Comparison of ENCODE assay signal across 2 cellular contexts in genomic region chr9:124758061-124758460, GRCh38.
TF ChIP-seq lines count a peak whose summit lies in the region.

No MANE protein-coding gene starts in this region.

TF ChIP-seq in SK-N-SH, 30 proteins besides CTCF, POLR2A, EP300 and RAD21 (continued from another document):
- TF ChIP-seq POLR2AphosphoS5 (IDR thresholded peaks at IDR 0.05; ENCODE audit: low read depth, low read length): no peak
- TF ChIP-seq IRF3 (IDR thresholded peaks at IDR 0.05; ENCODE audit: low read depth, low read length): no peak
- TF ChIP-seq YY1 (IDR thresholded peaks at IDR 0.05; ENCODE audit: low read depth): no peak
- no peak for TF ChIP-seq FOXM1 (IDR thresholded peaks at IDR 0.05; ENCODE audit: low read depth)
- no peak for TF ChIP-seq CHD2 (IDR thresholded peaks at IDR 0.05; ENCODE audit: low read length, partially characterized antibody)
TF ChIP-seq in SK-N-SH: peak in this region for 0.

TF ChIP-seq in SK-N-SH treated with all-trans-retinoic acid at 6 μM for 48 hours, 23 proteins besides CTCF, POLR2A, EP300 and RAD21 (continued from another document):
- TF ChIP-seq, protein P1, sequence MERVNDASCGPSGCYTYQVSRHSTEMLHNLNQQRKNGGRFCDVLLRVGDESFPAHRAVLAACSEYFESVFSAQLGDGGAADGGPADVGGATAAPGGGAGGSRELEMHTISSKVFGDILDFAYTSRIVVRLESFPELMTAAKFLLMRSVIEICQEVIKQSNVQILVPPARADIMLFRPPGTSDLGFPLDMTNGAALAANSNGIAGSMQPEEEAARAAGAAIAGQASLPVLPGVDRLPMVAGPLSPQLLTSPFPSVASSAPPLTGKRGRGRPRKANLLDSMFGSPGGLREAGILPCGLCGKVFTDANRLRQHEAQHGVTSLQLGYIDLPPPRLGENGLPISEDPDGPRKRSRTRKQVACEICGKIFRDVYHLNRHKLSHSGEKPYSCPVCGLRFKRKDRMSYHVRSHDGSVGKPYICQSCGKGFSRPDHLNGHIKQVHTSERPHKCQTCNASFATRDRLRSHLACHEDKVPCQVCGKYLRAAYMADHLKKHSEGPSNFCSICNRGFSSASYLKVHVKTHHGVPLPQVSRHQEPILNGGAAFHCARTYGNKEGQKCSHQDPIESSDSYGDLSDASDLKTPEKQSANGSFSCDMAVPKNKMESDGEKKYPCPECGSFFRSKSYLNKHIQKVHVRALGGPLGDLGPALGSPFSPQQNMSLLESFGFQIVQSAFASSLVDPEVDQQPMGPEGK (CRISPR knock-in tag; IDR thresholded peaks at IDR 0.05; ENCODE audit: borderline replicate concordance): no peak
- TF ChIP-seq ZFP3 (CRISPR knock-in tag; IDR thresholded peaks at IDR 0.05) (no peak), ESRRG (CRISPR knock-in tag; IDR thresholded peaks at IDR 0.05) (no peak), CSDC2 (CRISPR knock-in tag; IDR thresholded peaks at IDR 0.05) (no peak), PPARA (CRISPR knock-in tag; IDR thresholded peaks at IDR 0.05; ENCODE audit: borderline replicate concordance) (no peak), ISL1 (CRISPR knock-in tag; IDR thresholded peaks at IDR 0.05) (no peak), BACH2 (CRISPR knock-in tag; IDR thresholded peaks at IDR 0.05; ENCODE audit: borderline replicate concordance) (no peak), ZFP30 (CRISPR knock-in tag; IDR thresholded peaks at IDR 0.05) (no peak), GLIS3 (CRISPR knock-in tag; IDR thresholded peaks at IDR 0.05) (no peak), SNAI2 (CRISPR knock-in tag; IDR thresholded peaks at IDR 0.05) (no peak), CREB5 (CRISPR knock-in tag; IDR thresholded peaks at IDR 0.05; ENCODE audit: low read depth) (no peak)
TF ChIP-seq in SK-N-SH treated with all-trans-retinoic acid at 6 μM for 48 hours: peak in this region for 0.
